7 cellular contexts compared by ENCODE assay signal in genomic region chrX:104156630-104157529, GRCh38. TPM values are rescaled to one million over a fixed set of nuclear protein-coding genes. Genes with fewer than 3 reads are reported as not detected.
A peak's percentile ranks its signal among the peaks of the same experiment; 100 is the strongest.
DNase-seq lines count a peak whose midpoint lies in the region; ATAC-seq and TF ChIP-seq lines count a peak whose summit lies in the region.

Gene SLC25A53 (minus strand): TSS chrX:104157009. CDS start chrX:104105257, 51,752 bp downstream.

- H3K27ac ChIP-seq in brain microvascular endothelial cell (peak within 1 kb of the TSS; percentile 94), iPS-18a (ENCODE audit: low read length) (peak within 1 kb of the TSS; percentile 73), skeletal muscle tissue (ENCODE audit: low read depth, low read length) (peak within 1 kb of the TSS; percentile 94)

- DNase-seq in NCI-H2081 treated with DMSO at 0.1 percent for 48 hours (lab: John Stamatoyannopoulos, UW) (peak; percentile 80), UCSD-AML1 (lab: John Stamatoyannopoulos, UW; ENCODE audit: unreplicated experiment) (peak; percentile 85), brain microvascular endothelial cell (peak; percentile 67)

- H3K9me3 ChIP-seq in iPS-18a (ENCODE audit: control insufficient read depth, low read depth, low read length) (no peaks in the 10 kb centered on the region), skeletal muscle tissue (ENCODE audit: control insufficient read depth in 3 of 3, low read length in 3 of 3) (no peaks in the 10 kb centered on the region)

- H3K27me3 ChIP-seq in brain microvascular endothelial cell (replicated peaks): no peaks in the 10 kb centered on the region
- H3K27me3 ChIP-seq in iPS-18a (ENCODE audit: control insufficient read depth, insufficient read depth, low read length): no peaks in the 10 kb centered on the region
- no peaks in the 10 kb centered on the region for H3K27me3 ChIP-seq in skeletal muscle tissue (ENCODE audit: control insufficient read depth in 3 of 3, insufficient read depth in 3 of 3, low read length in 3 of 3)

- H3K4me1 ChIP-seq in iPS-18a (ENCODE audit: control insufficient read depth, low read depth, low read length): no peaks in the 10 kb centered on the region
- peaks cover 0 to 7% (median 3%) of the 10 kb centered on the region in 3 donors for H3K4me1 ChIP-seq in skeletal muscle tissue (ENCODE audit: control insufficient read depth in 3 of 3, insufficient read depth in 3 of 3, low read length in 3 of 3)

- H3K9ac ChIP-seq in iPS-18a (ENCODE audit: low read length) (peak within 1 kb of the TSS; percentile 43), skeletal muscle tissue (ENCODE audit: low read depth in 1 of 3, low read length in 3 of 3) (peak within 1 kb of the TSS; percentile 80 to 89 (median 85))

- in situ Hi-C loops in brain microvascular endothelial cell (cut with HindIII; ENCODE audit: low pct_ligation_motif_present, low sequenced_read_pairs): no loop called here

- ATAC-seq in GM18520 (IDR thresholded peaks at IDR 0.05; ENCODE audit: unreplicated experiment): peak; percentile 68
- ATAC-seq in HG03045 (IDR thresholded peaks at IDR 0.05; ENCODE audit: unreplicated experiment): peak; percentile 94

- H3K4me3 ChIP-seq in brain microvascular endothelial cell (ENCODE audit: low read depth, low read length) (peak within 1 kb of the TSS; percentile 75), iPS-18a (ENCODE audit: low read length) (peak within 1 kb of the TSS; percentile 76), skeletal muscle tissue (ENCODE audit: low read length in 3 of 3) (peak within 1 kb of the TSS; percentile 76 to 93 (median 86))

- H3K36me3 ChIP-seq in brain microvascular endothelial cell (replicated peaks) (no peaks in the 10 kb centered on the region), iPS-18a (ENCODE audit: control insufficient read depth, low read depth, low read length) (no peaks in the 10 kb centered on the region), skeletal muscle tissue (ENCODE audit: control insufficient read depth in 3 of 3, insufficient read depth in 3 of 3, low read length in 3 of 3) (no peaks in the 10 kb centered on the region)

- TF ChIP-seq CTCF in brain microvascular endothelial cell (IDR thresholded peaks at IDR 0.05; ENCODE audit: low read depth, low read length, missing control alignments): no peak

RNA-seq across cellular contexts. Expression of gene SLC25A53, which starts in this region (rescaled TPM):
- 10.4 TPM for total RNA-seq in skeletal muscle tissue

Comparison
In these comparisons a context has a peak if more than half of its experiments do, and no peak if none do; other contexts are left out.
1. Peak in every context shown above with its lines: DNase-seq, ATAC-seq, H3K4me3 ChIP-seq and H3K27ac ChIP-seq.